In genomic region chr9:121650220-121651013, GRCh38 we compare ENCODE assay signal across 8 cellular contexts. TPM values are rescaled to one million over a fixed set of nuclear protein-coding genes. Genes with fewer than 3 reads are reported as not detected.
DNase-seq lines count a peak whose midpoint lies in the region; ATAC-seq, FAIRE-seq and TF ChIP-seq lines count a peak whose summit lies in the region.

No MANE protein-coding gene starts in this region.

- no peaks in the 10 kb centered on the region for H3K9me3 Mint-ChIP-seq in osteocyte (ENCODE audit: unreplicated experiment)

- TF ChIP-seq CTCF in fibroblast of lung (conservative IDR thresholded peaks at IDR 0.05 in 1 of 2, IDR thresholded peaks at IDR 0.05 in 1 of 2; ENCODE audit: low read depth in 1 of 2, low read length in 2 of 2) (no peak), osteocyte (IDR thresholded peaks at IDR 0.05) (no peak), D721Med (IDR thresholded peaks at IDR 0.05; ENCODE audit: insufficient read depth, missing control alignments) (no peak)

- no peaks in the 10 kb centered on the region for H3K36me3 Mint-ChIP-seq in osteocyte (ENCODE audit: unreplicated experiment)

- H3K9ac ChIP-seq in fibroblast of lung (ENCODE audit: insufficient read depth, low read length): no peak overlapping the region

- peaks cover 37% of the 10 kb centered on the region for H3K27me3 ChIP-seq in fibroblast of lung (ENCODE audit: control insufficient read depth, insufficient read depth, low read length)

- no peaks in the 10 kb centered on the region for H3K9me3 ChIP-seq in fibroblast of lung (ENCODE audit: control insufficient read depth, insufficient read depth, low read depth, low read length)

- H4K20me1 ChIP-seq in fibroblast of lung (ENCODE audit: control insufficient read depth, extremely low read depth, insufficient read depth, low read length): no peaks in the 10 kb centered on the region

- FAIRE-seq in D721Med (lab: Jason Lieb, UNC): no peak

- H3K27ac ChIP-seq in fibroblast of lung (ENCODE audit: insufficient read depth, low read length): no peak overlapping the region

- H2AFZ ChIP-seq in fibroblast of lung (ENCODE audit: low read length): no peak overlapping the region

- peaks cover 6% of the 10 kb centered on the region for H3K4me1 ChIP-seq in fibroblast of lung (ENCODE audit: control insufficient read depth, extremely low read depth, insufficient read depth, low read length)

- no peak overlapping the region for H3K4me3 ChIP-seq in fibroblast of lung (replicated peaks in 1 of 4; ENCODE audit: control extremely low read depth in 1 of 4, insufficient read depth in 1 of 4, low read depth in 3 of 4, low read length in 4 of 4)

- ATAC-seq in GM21423 (IDR thresholded peaks at IDR 0.05; ENCODE audit: unreplicated experiment): no peak
- ATAC-seq in HG03139 (IDR thresholded peaks at IDR 0.05; ENCODE audit: unreplicated experiment): no peak

- peak; percentile 60 for DNase-seq in activated CD8-positive, alpha-beta memory T cell treated with anti-CD3 and anti-CD28 coated beads, Interleukin-2, amount 50 U/mL, for 48 hours
- no peak for DNase-seq in activated CD8-positive, alpha-beta memory T cell treated with anti-CD3 and anti-CD28 coated beads, Interleukin-2, amount 50 U/mL, for 4 hours
- DNase-seq in OCI-M2 (lab: John Stamatoyannopoulos, UW; ENCODE audit: unreplicated experiment) (peak; percentile 33), fibroblast of lung (ENCODE audit: low read depth in 2 of 2) (peak; percentile 55), osteocyte (ENCODE audit: extremely low spot score, unreplicated experiment) (peak; percentile 87), D721Med (ENCODE audit: insufficient read length, low spot score) (no peak)

- H3K27ac Mint-ChIP-seq in osteocyte (ENCODE audit: unreplicated experiment): peak overlapping the region; percentile 63

- H3K4me1 Mint-ChIP-seq in osteocyte (ENCODE audit: unreplicated experiment): peaks cover 46% of the 10 kb centered on the region

- no peaks in the 10 kb centered on the region for H3K79me2 ChIP-seq in fibroblast of lung (ENCODE audit: control insufficient read depth, insufficient read depth, low read length)

- H3K36me3 ChIP-seq in fibroblast of lung (ENCODE audit: control insufficient read depth, insufficient read depth, low read length): no peaks in the 10 kb centered on the region

- no peaks in the 10 kb centered on the region for H3K27me3 Mint-ChIP-seq in osteocyte (ENCODE audit: unreplicated experiment)

- H3K4me3 Mint-ChIP-seq in osteocyte (ENCODE audit: unreplicated experiment): peak overlapping the region; percentile 71

- no peak overlapping the region for H3K4me2 ChIP-seq in fibroblast of lung (ENCODE audit: extremely low read depth, insufficient read depth, low read length)

RNA-seq across cellular contexts. Expression of gene DAB2IP, which starts 1.0 kb away (rescaled TPM):
- total RNA-seq in fibroblast of lung (5.6 and 16.5 TPM in 2 replicates), osteocyte (43.6 and 47.9 TPM in 2 replicates)
- 13.4 and 14.6 TPM in 2 replicates for polyA plus RNA-seq in fibroblast of lung
- polyA plus RNA-seq in fibroblast of lung (2012): 16.8 and 21.4 TPM in 2 replicates
- polyA minus RNA-seq in fibroblast of lung (ENCODE audit: low replicate concordance): 52.2 and 67.8 TPM in 2 replicates

Comparison
In these comparisons a context has a peak if more than half of its experiments do, and no peak if none do; other contexts are left out.
1. DNase-seq: peak in activated CD8-positive, alpha-beta memory T cell treated with anti-CD3 and anti-CD28 coated beads, Interleukin-2, amount 50 U/mL, for 48 hours (single experiment), OCI-M2 (single experiment), fibroblast of lung (2 of 2) and osteocyte (single experiment); none in activated CD8-positive, alpha-beta memory T cell treated with anti-CD3 and anti-CD28 coated beads, Interleukin-2, amount 50 U/mL, for 4 hours (single experiment) and D721Med (single experiment).